15 cellular contexts compared by ENCODE assay signal in genomic region chr1:117821382-117821755, GRCh38.
DNase-seq lines count a peak whose midpoint lies in the region; ATAC-seq and TF ChIP-seq lines count a peak whose summit lies in the region.
"Had no signal": no experiment of that assay in that cellular context is flagged by ENCODE, and none has a peak within 500 bp of the region (broad histone marks: within the 10 kb centered on the region; RNA-seq: fewer than 3 reads in every experiment).

No MANE protein-coding gene starts in this region.

- ATAC-seq in foreskin keratinocyte, result no peak
- no peak for ATAC-seq in activated naive CD4-positive, alpha-beta T cell treated with anti-CD3 and anti-CD28 coated beads, Interleukin-2, amount 50 U/mL, for 72 hours
- no peak for ATAC-seq in activated T-helper 17 cell treated with anti-CD3 and anti-CD28 coated beads, Interleukin-2, amount 50 U/mL, for 72 hours (replicated peaks)
- no peak for ATAC-seq in GM21529 (IDR thresholded peaks at IDR 0.05; ENCODE audit: unreplicated experiment)

- no peak for TF ChIP-seq CTCF in AG04450 (IDR thresholded peaks at IDR 0.05; ENCODE audit: low read depth, low read length)
- no peak for TF ChIP-seq CTCF in foreskin keratinocyte (conservative IDR thresholded peaks at IDR 0.05)
- TF ChIP-seq CTCF in sigmoid colon (IDR thresholded peaks at IDR 0.05), result no peak

- peaks cover 6% of the 10 kb centered on the region for H3K27me3 Mint-ChIP-seq in activated T-helper 17 cell treated with anti-CD3 and anti-CD28 coated beads, Interleukin-2, amount 50 U/mL, for 72 hours

- intact Hi-C loops in sigmoid colon (cut with DNase I), result loop anchor here (10.0 kb wide), 3 partner anchors 137 to 907 kb away; partner anchors contain the start of gene TENT5C

- H3K27me3 ChIP-seq in AG04450 (ENCODE audit: control insufficient read depth, insufficient read depth, low read length) (no peaks in the 10 kb centered on the region), SJCRH30 (no peaks in the 10 kb centered on the region), foreskin keratinocyte (no peaks in the 10 kb centered on the region), sigmoid colon (no peaks in the 10 kb centered on the region)

- no peaks in the 10 kb centered on the region for H3K36me3 Mint-ChIP-seq in activated naive CD4-positive, alpha-beta T cell treated with anti-CD3 and anti-CD28 coated beads, Interleukin-2, amount 50 U/mL, for 72 hours
- H3K36me3 Mint-ChIP-seq in activated T-helper 17 cell treated with anti-CD3 and anti-CD28 coated beads, Interleukin-2, amount 50 U/mL, for 72 hours (ENCODE audit: low read depth), result no peaks in the 10 kb centered on the region
- H3K36me3 Mint-ChIP-seq: activated naive CD8-positive, alpha-beta T cell treated with anti-CD3 and anti-CD28 coated beads, Interleukin-2, amount 10 ng/mL, durations not matched to agents 7 days and 5 days had no signal

- WGBS in sigmoid colon, 2 donors, result 75 to 80% methylated on average over 5 of the region's 5 CpGs

- no peak overlapping the region for H3K4me3 Mint-ChIP-seq in activated T-helper 17 cell treated with anti-CD3 and anti-CD28 coated beads, Interleukin-2, amount 50 U/mL, for 72 hours
- H3K4me3 Mint-ChIP-seq: activated CD4-positive, alpha-beta T cell treated with anti-CD3 and anti-CD28 coated beads, Interleukin-2, amount 10 ng/mL, durations not matched to agents 7 days and 5 days; activated naive CD8-positive, alpha-beta T cell treated with anti-CD3 and anti-CD28 coated beads, Interleukin-2, amount 10 ng/mL, durations not matched to agents 7 days and 5 days; activated T-cell treated with anti-CD3 and anti-CD28 coated beads, Interleukin-2, amount 50 U/mL, for 24 hours; central memory CD8-positive, alpha-beta T cell had no signal

- TF ChIP-seq POLR2A in sigmoid colon (IDR thresholded peaks at IDR 0.05), result no peak

- H3K4me1 ChIP-seq in SJCRH30 (peaks cover 25% of the 10 kb centered on the region), foreskin keratinocyte (peaks cover 21% of the 10 kb centered on the region), sigmoid colon (peaks cover 0 to 51% (median 36%) of the 10 kb centered on the region in 4 donors)

- H3K27ac ChIP-seq in AG04450 (ENCODE audit: low read depth, low read length), result peak overlapping the region; percentile 99
- H3K27ac ChIP-seq in SJCRH30, result peak overlapping the region; percentile 60
- H3K27ac ChIP-seq in foreskin keratinocyte, result peak overlapping the region; percentile 44
- H3K27ac ChIP-seq in sigmoid colon, result peak overlapping the region; percentile 78 to 86 (median 82)

- H3K4me3 ChIP-seq in AG04450 (ENCODE audit: low read depth, low read length), result no peak overlapping the region
- no peak overlapping the region for H3K4me3 ChIP-seq in SJCRH30
- H3K4me3 ChIP-seq in sigmoid colon, result no peak overlapping the region

- peaks cover 0 to 4% of the 10 kb centered on the region in 2 donors for H3K9me3 Mint-ChIP-seq in activated naive CD4-positive, alpha-beta T cell treated with anti-CD3 and anti-CD28 coated beads, Interleukin-2, amount 50 U/mL, for 72 hours
- no peaks in the 10 kb centered on the region for H3K9me3 Mint-ChIP-seq in activated T-helper 17 cell treated with anti-CD3 and anti-CD28 coated beads, Interleukin-2, amount 50 U/mL, for 72 hours
- H3K9me3 Mint-ChIP-seq: central memory CD8-positive, alpha-beta T cell had no signal

- H3K4me1 Mint-ChIP-seq in activated T-helper 17 cell treated with anti-CD3 and anti-CD28 coated beads, Interleukin-2, amount 50 U/mL, for 72 hours, result no peaks in the 10 kb centered on the region
- H3K4me1 Mint-ChIP-seq: activated CD4-positive, alpha-beta T cell treated with anti-CD3 and anti-CD28 coated beads, Interleukin-2, amount 10 ng/mL, durations not matched to agents 7 days and 5 days; activated naive CD8-positive, alpha-beta T cell treated with anti-CD3 and anti-CD28 coated beads, Interleukin-2, amount 10 ng/mL, durations not matched to agents 7 days and 5 days; central memory CD8-positive, alpha-beta T cell had no signal

- H3K9me3 ChIP-seq in AG04450 (ENCODE audit: control insufficient read depth, insufficient read depth, low read length) (peaks cover 4% of the 10 kb centered on the region; the same call in 1 of the 2 replicates), SJCRH30 (replicated peaks) (peaks cover 6% of the 10 kb centered on the region), sigmoid colon (no peaks in the 10 kb centered on the region)

- POLR2A ChIA-PET in AG04450 (lab: Yijun Ruan, JAX), result interaction anchor here (1.0 to 1.8 kb wide), 6 partner anchors 9 to 125 kb away, joined by 4 to 10 read pairs (median 4); no protein-coding TSS in a partner anchor

- peak overlapping the region in 1 of 2 donors; percentile 50 for H3K27ac Mint-ChIP-seq in activated naive CD4-positive, alpha-beta T cell treated with anti-CD3 and anti-CD28 coated beads, Interleukin-2, amount 50 U/mL, for 72 hours
- no peak overlapping the region for H3K27ac Mint-ChIP-seq in activated T-helper 17 cell treated with anti-CD3 and anti-CD28 coated beads, Interleukin-2, amount 50 U/mL, for 72 hours
- H3K27ac Mint-ChIP-seq: activated CD4-positive, alpha-beta T cell treated with anti-CD3 and anti-CD28 coated beads, Interleukin-2, amount 10 ng/mL, durations not matched to agents 7 days and 5 days; activated naive CD8-positive, alpha-beta T cell treated with anti-CD3 and anti-CD28 coated beads, Interleukin-2, amount 10 ng/mL, durations not matched to agents 7 days and 5 days; activated T-cell treated with anti-CD3 and anti-CD28 coated beads, Interleukin-2, amount 50 U/mL, for 24 hours had no signal

- CTCF ChIA-PET in AG04450 (lab: Charles Lee), result interaction anchor here (1.1 kb wide), 3 partner anchors 12 to 309 kb away, joined by 4 read pairs; no protein-coding TSS in a partner anchor

- TF ChIP-seq EP300 in sigmoid colon (IDR thresholded peaks at IDR 0.05), result no peak

- DNase-seq in AG04450 (ENCODE audit: low read depth, low spot score), result no peak
- DNase-seq in SJCRH30, result no peak
- DNase-seq in foreskin keratinocyte, result no peak
- DNase-seq in sigmoid colon, result no peak
- DNase-seq in activated naive CD4-positive, alpha-beta T cell treated with anti-CD3 and anti-CD28 coated beads, Interleukin-2, amount 50 U/mL, for 72 hours (ENCODE audit: low spot score in 2 of 2), result no peak
- DNase-seq in KG1 (lab: John Stamatoyannopoulos, UW), result no peak
- DNase-seq: activated CD4-positive, alpha-beta T cell treated with anti-CD3 and anti-CD28 coated beads, Interleukin-2, amount 10 ng/mL, durations not matched to agents 7 days and 5 days; activated naive CD8-positive, alpha-beta T cell treated with anti-CD3 and anti-CD28 coated beads, Interleukin-2, amount 10 ng/mL, durations not matched to agents 7 days and 5 days; activated T-cell treated with anti-CD3 and anti-CD28 coated beads, Interleukin-2, amount 50 U/mL, for 24 hours; NCI-H1092 treated with DMSO at 0.1 percent for 48 hours; posterior cingulate gyrus; substantia nigra had no signal

- H3K36me3 ChIP-seq in SJCRH30, result no peaks in the 10 kb centered on the region
- no peaks in the 10 kb centered on the region for H3K36me3 ChIP-seq in sigmoid colon

Comparison
In these comparisons a context has a peak if more than half of its experiments do, and no peak if none do; other contexts are left out.
1. H3K27ac ChIP-seq: peak in every context shown above with its lines; median percentile 99 in AG04450; 82 in sigmoid colon; 60 in SJCRH30; 44 in foreskin keratinocyte.